Comparison of ENCODE assay signal across 11 cellular contexts in the genomic region with DNA sequence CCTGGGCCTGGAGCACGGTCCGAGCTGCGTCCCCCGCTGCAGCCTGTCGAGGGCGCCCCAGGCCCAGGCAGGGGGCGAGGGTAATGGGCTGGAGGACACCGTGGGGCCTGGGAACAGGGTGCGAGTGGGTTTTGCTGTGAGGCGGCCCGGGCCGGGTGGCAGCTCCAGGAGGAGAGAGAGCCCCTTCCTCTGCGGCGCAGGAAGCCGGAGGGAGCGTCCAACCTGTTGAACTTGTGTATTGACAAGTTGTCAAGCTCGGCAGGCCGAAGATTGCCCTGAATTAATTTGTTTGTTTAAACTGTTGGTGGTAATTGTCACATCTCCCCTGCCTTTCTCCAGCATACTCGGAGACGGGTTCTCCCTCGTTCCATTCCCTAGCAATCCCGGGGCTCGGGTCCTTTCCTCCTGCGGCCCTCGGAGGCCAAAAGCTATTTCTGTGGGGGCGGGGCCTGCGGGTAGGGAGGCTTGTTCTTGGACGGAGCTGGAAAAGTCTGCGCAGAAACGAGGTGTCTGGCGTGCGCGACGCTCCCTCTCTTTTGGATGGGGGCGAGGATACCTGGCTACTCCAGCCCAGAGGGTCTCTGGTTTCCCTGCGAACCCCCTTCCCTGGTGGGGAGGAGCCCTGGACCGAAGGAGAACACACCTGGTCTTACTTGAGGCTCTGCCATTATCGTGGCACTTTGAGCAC. TPM values are rescaled to one million over a fixed set of nuclear protein-coding genes. Genes with fewer than 3 reads are reported as not detected.
DNase-seq lines count a peak whose midpoint lies in the region; TF ChIP-seq lines count a peak whose summit lies in the region.
"Had no signal": no experiment of that assay in that cellular context is flagged by ENCODE, and none has a peak within 500 bp of the region (broad histone marks: within the 10 kb centered on the region; RNA-seq: fewer than 3 reads in every experiment).

No MANE protein-coding gene starts in this region.

- H2AFZ ChIP-seq in OCI-LY7 (ENCODE audit: low read length), result no peak overlapping the region

- BruUV-seq in OCI-LY7 (replicated peaks; lab: Mats Ljungman, UMichigan), result no TSS peak

- H3K9ac ChIP-seq in skeletal muscle tissue (ENCODE audit: low read depth in 1 of 3, low read length in 3 of 3), result no peak overlapping the region

- H3K4me2 ChIP-seq in OCI-LY7 (ENCODE audit: low read length), result no peak overlapping the region

- no peaks in the 10 kb centered on the region for H3K36me3 ChIP-seq in OCI-LY7 (ENCODE audit: insufficient read depth, low read length)
- no peaks in the 10 kb centered on the region for H3K36me3 ChIP-seq in skeletal muscle tissue (ENCODE audit: control insufficient read depth in 3 of 3, insufficient read depth in 3 of 3, low read length in 3 of 3)

- H3K27me3 ChIP-seq in skeletal muscle tissue (ENCODE audit: control insufficient read depth in 3 of 3, insufficient read depth in 3 of 3, low read length in 3 of 3), result peaks cover 71 to 84% (median 74%) of the 10 kb centered on the region in 3 donors

- POLR2A ChIA-PET in OCI-LY7 (lab: Charles Lee), result no interaction called here

- intact Hi-C loops in OCI-LY7 (cut with micrococcal nuclease; ENCODE audit: unreplicated experiment), result no loop called here

- H3K9me3 ChIP-seq in OCI-LY7 (ENCODE audit: low read length), result no peaks in the 10 kb centered on the region
- H3K9me3 ChIP-seq in skeletal muscle tissue (ENCODE audit: control insufficient read depth in 3 of 3, low read length in 3 of 3), result no peaks in the 10 kb centered on the region

- TF ChIP-seq CTCF in OCI-LY7 (conservative IDR thresholded peaks at IDR 0.05; ENCODE audit: low read length), result peak; percentile 62
- peak; percentile 14 for TF ChIP-seq CTCF in fibroblast of villous mesenchyme (IDR thresholded peaks at IDR 0.05; ENCODE audit: insufficient read depth, low read depth, low read length)

- H3K27ac ChIP-seq in OCI-LY7 (ENCODE audit: low read depth, low read length, poor library complexity, severe bottlenecking) (no peak overlapping the region), skeletal muscle tissue (ENCODE audit: low read depth, low read length) (no peak overlapping the region)

- H3K4me1 ChIP-seq in OCI-LY7 (ENCODE audit: insufficient read depth, low read length, poor library complexity, severe bottlenecking) (peaks cover 9% of the 10 kb centered on the region), skeletal muscle tissue (ENCODE audit: control insufficient read depth in 3 of 3, insufficient read depth in 3 of 3, low read length in 3 of 3) (peaks cover 10 to 23% (median 15%) of the 10 kb centered on the region in 3 donors)

- DNase-seq in NCI-H1417 (lab: John Stamatoyannopoulos, UW), result peak in 2 of 3 experiments; percentile 24 to 69
- DNase-seq in NCI-H1417 treated with DMSO at 0.1 percent for 48 hours (lab: John Stamatoyannopoulos, UW), result no peak
- DNase-seq in OCI-LY7 (ENCODE audit: low spot score), result peak; percentile 6
- no peak for DNase-seq in fibroblast of villous mesenchyme (ENCODE audit: low read depth)
- DNase-seq in DMS 273 treated with DMSO at 0.1 percent for 48 hours (lab: John Stamatoyannopoulos, UW), result no peak
- no peak for DNase-seq in NCI-H226
- DNase-seq in NCI-H2081 (lab: John Stamatoyannopoulos, UW), result no peak
- DNase-seq: NCI-H1092 had no signal

- H3K4me3 ChIP-seq in OCI-LY7 (ENCODE audit: low read depth, low read length, poor library complexity, severe bottlenecking), result no peak overlapping the region
- no peak overlapping the region for H3K4me3 ChIP-seq in fibroblast of villous mesenchyme (ENCODE audit: low read depth, low read length)
- peak overlapping the region; percentile 32 to 54 (median 43) for H3K4me3 ChIP-seq in skeletal muscle tissue (ENCODE audit: low read length in 3 of 3)

- no peaks in the 10 kb centered on the region for H4K20me1 ChIP-seq in OCI-LY7 (ENCODE audit: insufficient read depth, low read length)

- no peaks in the 10 kb centered on the region for H3K79me2 ChIP-seq in OCI-LY7 (ENCODE audit: insufficient read depth, low read depth, low read length)

- no peaks in the 10 kb centered on the region for H3K9me2 ChIP-seq in OCI-LY7 (ENCODE audit: insufficient read depth, low read length)

- CTCF ChIA-PET in OCI-LY7 (lab: Charles Lee; ENCODE audit: unreplicated experiment), result no interaction called here

RNA-seq across cellular contexts. Expression of a gene that starts 9.9 kb away (rescaled TPM):
- not detected in 2 replicates for total RNA-seq in OCI-LY7 (2014; rRNA removed; shearing (Covaris generic))
- not detected in 2 replicates for total RNA-seq in OCI-LY7 (2022)
- not detected in 2 replicates for total RNA-seq in fibroblast of villous mesenchyme
- total RNA-seq in skeletal muscle tissue, result not detected
- total RNA-seq: lung microvascular endothelial cell, subcutaneous adipose tissue had no signal

Comparison
In these comparisons a context has a peak if more than half of its experiments do, and no peak if none do; other contexts are left out.
1. DNase-seq: peak in NCI-H1417 (2 of 3) and OCI-LY7 (single experiment); none in NCI-H1417 treated with DMSO at 0.1 percent for 48 hours (single experiment), fibroblast of villous mesenchyme (single experiment), DMS 273 treated with DMSO at 0.1 percent for 48 hours (single experiment), NCI-H226 (single experiment) and NCI-H2081 (0 of 2).
2. H3K4me3 ChIP-seq: peak in skeletal muscle tissue (3 of 3); none in OCI-LY7 (single experiment) and fibroblast of villous mesenchyme (single experiment).